Comparison of ENCODE assay signal across 18 cellular contexts in genomic region chr16:24188143-24188542, GRCh38.
"Had no signal": no experiment of that assay in that cellular context is flagged by ENCODE, and none has a peak within 500 bp of the region (broad histone marks: within the 10 kb centered on the region; RNA-seq: fewer than 3 reads in every experiment).

No MANE protein-coding gene starts in this region.

- FAIRE-seq: astrocyte, bronchial epithelial cell had no signal

- H3K4me3 ChIP-seq: adrenal gland, gastroesophageal sphincter, heart right ventricle, neural progenitor cell, prostate gland, suprapubic skin, transverse colon, vagina had no signal

- H3K9me3 ChIP-seq: adrenal gland, gastroesophageal sphincter, heart right ventricle, prostate gland, suprapubic skin, transverse colon, vagina had no signal

- H3K4me1 ChIP-seq: adrenal gland, gastroesophageal sphincter, heart right ventricle, neural progenitor cell, prostate gland, suprapubic skin, transverse colon, vagina had no signal

- H3K27me3 ChIP-seq: adrenal gland, gastroesophageal sphincter, heart right ventricle, neural progenitor cell, suprapubic skin, transverse colon, vagina had no signal

- H3K9ac ChIP-seq: neural progenitor cell had no signal

- ATAC-seq: activated CD4-positive, alpha-beta T cell treated with anti-CD3 and anti-CD28 coated beads for 36 hours; activated CD8-positive, alpha-beta T cell treated with anti-CD3 and anti-CD28 coated beads for 36 hours; esophagus mucosa; gastroesophageal sphincter; heart right ventricle; right cardiac atrium; stimulated activated naive CD8-positive, alpha-beta T cell treated with anti-CD3 and anti-CD28 coated beads, Interleukin-15, amount 100 ng/mL, for 72 hours had no signal

- H3K36me3 ChIP-seq: adrenal gland, gastroesophageal sphincter, neural progenitor cell, prostate gland, suprapubic skin, transverse colon, vagina had no signal

- DNase-seq: activated CD4-positive, alpha-beta T cell treated with anti-CD3 and anti-CD28 coated beads for 36 hours; activated CD8-positive, alpha-beta T cell treated with anti-CD3 and anti-CD28 coated beads for 36 hours; activated gamma-delta T cell treated with Interleukin-2 at 50 U/mL for 16 hours; adrenal gland; effector CD4-positive, alpha-beta T cell; heart right ventricle; right cardiac atrium; stimulated activated CD4-positive, alpha-beta T cell treated with anti-CD3 and anti-CD28 coated beads, Interleukin-2, amount 100 ng/mL, for 24 hours; stimulated activated naive CD8-positive, alpha-beta T cell treated with anti-CD3 and anti-CD28 coated beads, Interleukin-15, amount 100 ng/mL, for 72 hours; transverse colon had no signal

- H3K27ac ChIP-seq: adrenal gland, gastroesophageal sphincter, heart right ventricle, neural progenitor cell, prostate gland, suprapubic skin, transverse colon, vagina had no signal
